In the genomic region with DNA sequence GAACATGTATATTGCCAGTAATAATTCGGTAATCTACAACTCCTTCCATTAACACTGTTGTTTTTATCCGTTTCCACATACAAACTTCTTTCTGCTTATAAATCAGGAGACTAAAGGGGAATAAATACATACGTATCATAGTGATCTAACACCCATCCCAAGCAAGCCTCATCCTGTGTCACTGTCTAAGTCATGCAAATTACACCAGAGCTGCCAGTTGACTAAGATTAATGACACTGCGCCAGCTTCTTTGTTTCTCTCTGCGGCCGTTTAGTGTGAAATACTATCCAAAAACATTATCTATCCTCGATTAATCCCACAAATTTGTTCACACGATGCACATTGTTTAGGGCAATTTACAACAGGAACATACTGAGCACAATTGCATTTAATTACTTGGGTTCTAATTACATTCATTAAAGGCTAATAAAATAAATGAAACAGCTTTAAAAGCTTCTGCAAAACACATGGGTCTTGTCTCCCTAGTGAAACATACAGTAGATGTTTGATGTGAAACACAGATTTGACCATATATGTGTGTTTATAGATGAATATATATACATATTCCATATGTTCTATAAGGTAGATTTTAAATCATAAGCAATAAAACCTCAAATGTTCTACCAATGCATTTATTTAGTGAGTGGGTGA, we compare ENCODE assay signal across 16 cellular contexts. TPM values are rescaled to one million over a fixed set of nuclear protein-coding genes. Genes with fewer than 3 reads are reported as not detected.
DNase-seq lines count a peak whose midpoint lies in the region; ATAC-seq and TF ChIP-seq lines count a peak whose summit lies in the region.
"Had no signal": no experiment of that assay in that cellular context is flagged by ENCODE, and none has a peak within 500 bp of the region (broad histone marks: within the 10 kb centered on the region; RNA-seq: fewer than 3 reads in every experiment).

No MANE protein-coding gene starts in this region.

- TF ChIP-seq CTCF in RWPE2 (IDR thresholded peaks at IDR 0.05; ENCODE audit: poor library complexity, severe bottlenecking) (no peak), foreskin keratinocyte (conservative IDR thresholded peaks at IDR 0.05) (no peak)

- H3K27me3 ChIP-seq in RWPE2 (ENCODE audit: insufficient read depth, poor library complexity, severe bottlenecking) (no peaks in the 10 kb centered on the region), foreskin keratinocyte (no peaks in the 10 kb centered on the region)

- peak; percentile 52 for DNase-seq in ELF-1 (ENCODE audit: low read depth, low spot score)
- peak; percentile 71 for DNase-seq in NCI-H1417 treated with DMSO at 0.1 percent for 48 hours (lab: John Stamatoyannopoulos, UW)
- DNase-seq in RWPE2 (ENCODE audit: low spot score): no peak
- DNase-seq in foreskin keratinocyte: peak; percentile 17 to 59
- DNase-seq in iPS-NIHi11 (ENCODE audit: low spot score): no peak
- DNase-seq in cerebellar cortex (ENCODE audit: low spot score): no peak
- DNase-seq: activated CD4-positive, alpha-beta T cell treated with anti-CD3 and anti-CD28 coated beads, Interleukin-2, amount 50 U/mL, for 1 hour; activated T-cell treated with anti-CD3 and anti-CD28 coated beads, Interleukin-2, amount 50 U/mL, for 4 hours; DMS79 treated with DMSO at 0.1 percent for 48 hours; Kasumi-1; left cardiac atrium; NCI-H774; SHP77 treated with DMSO at 0.1 percent for 48 hours; T-helper 9 cell had no signal

- H3K4me3 ChIP-seq in RWPE2 (ENCODE audit: severe bottlenecking): no peak overlapping the region

- ATAC-seq in RWPE2 (ENCODE audit: low read depth) (peak; percentile 63; the same call in 1 of the 3 replicates), foreskin keratinocyte (peak; percentile 74), HG02970 (IDR thresholded peaks at IDR 0.05; ENCODE audit: low FRiP score, unreplicated experiment) (no peak), GM19467 (IDR thresholded peaks at IDR 0.05; ENCODE audit: unreplicated experiment) (no peak)
- ATAC-seq: activated T-cell treated with anti-CD3 and anti-CD28 coated beads, Interleukin-2, amount 50 U/mL, for 4 hours; left cardiac atrium had no signal

- H3K4me1 ChIP-seq in RWPE2 (ENCODE audit: insufficient read depth, poor library complexity, severe bottlenecking) (no peaks in the 10 kb centered on the region), foreskin keratinocyte (no peaks in the 10 kb centered on the region)

- H3K36me3 ChIP-seq in RWPE2 (ENCODE audit: low read depth): no peaks in the 10 kb centered on the region

- no peaks in the 10 kb centered on the region for H3K9me3 ChIP-seq in RWPE2 (ENCODE audit: severe bottlenecking)

- H3K27ac ChIP-seq in RWPE2 (ENCODE audit: poor library complexity, severe bottlenecking) (no peak overlapping the region), foreskin keratinocyte (no peak overlapping the region)

RNA-seq across cellular contexts. Expression of gene CDIN1, which starts 51.8 kb away (rescaled TPM):
- 16.3 and 17.5 TPM in 2 replicates for total RNA-seq in foreskin keratinocyte
- polyA plus RNA-seq in foreskin keratinocyte: 6.3 and 6.6 TPM in 2 replicates

Comparison
In these comparisons a context has a peak if more than half of its experiments do, and no peak if none do; other contexts are left out.
1. DNase-seq: peak in ELF-1 (single experiment), NCI-H1417 treated with DMSO at 0.1 percent for 48 hours (single experiment) and foreskin keratinocyte (2 of 2); none in RWPE2 (single experiment), iPS-NIHi11 (single experiment) and cerebellar cortex (single experiment).
2. ATAC-seq: peak in RWPE2 (single experiment) and foreskin keratinocyte (single experiment); none in HG02970 (single experiment) and GM19467 (single experiment).